Comparison of ENCODE assay signal across 20 cellular contexts in the genomic region with DNA sequence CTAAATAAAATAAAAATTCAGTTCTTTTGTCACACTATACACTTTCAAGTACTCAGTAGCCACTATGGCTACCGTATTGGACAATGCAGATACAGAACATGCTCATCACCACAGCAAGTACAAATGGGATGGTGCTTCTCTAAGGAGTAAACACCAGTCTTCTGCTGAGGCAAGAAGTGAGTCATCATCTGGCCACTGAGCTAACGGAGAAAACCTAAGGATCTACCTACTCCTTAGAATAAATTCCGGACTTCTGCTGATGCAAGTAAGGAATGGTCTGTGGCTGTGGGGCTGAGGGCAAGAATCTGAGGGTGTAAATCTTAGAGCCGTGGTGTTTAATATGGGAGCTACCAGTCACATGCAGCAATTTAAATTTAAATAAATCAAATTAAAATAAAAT. TPM values are rescaled to one million over a fixed set of nuclear protein-coding genes. Genes with fewer than 3 reads are reported as not detected.
"Had no signal": no experiment of that assay in that cellular context is flagged by ENCODE, and none has a peak within 500 bp of the region (broad histone marks: within the 10 kb centered on the region; RNA-seq: fewer than 3 reads in every experiment).

No MANE protein-coding gene starts in this region.

- ATAC-seq: activated CD4-positive, CD25-positive, alpha-beta regulatory T cell treated with anti-CD3 and anti-CD28 coated beads, Interleukin-2, amount 50 U/mL, for 24 hours; heart left ventricle; naive thymus-derived CD8-positive, alpha-beta T cell; stimulated activated memory B cell treated with anti-CD40 and anti-IgM and Interleukin-4, amounts not matched to agents 10 μg/mL and 1 μg/mL and 100 μg/mL, for 72 hours had no signal

- H3K4me1 Mint-ChIP-seq: activated naive CD8-positive, alpha-beta T cell treated with anti-CD3 and anti-CD28 coated beads for 36 hours; naive thymus-derived CD8-positive, alpha-beta T cell; stimulated activated memory B cell treated with anti-CD40 and anti-IgM and Interleukin-4, amounts not matched to agents 10 μg/mL and 1 μg/mL and 100 μg/mL, for 72 hours had no signal

- H3K4me3 ChIP-seq: dorsolateral prefrontal cortex, heart left ventricle had no signal

- H2AFZ ChIP-seq: parathyroid adenoma had no signal

- H3K79me2 ChIP-seq: parathyroid adenoma had no signal

- H3K9me3 Mint-ChIP-seq: activated naive CD8-positive, alpha-beta T cell treated with anti-CD3 and anti-CD28 coated beads for 36 hours; stimulated activated memory B cell treated with anti-CD40 and anti-IgM and Interleukin-4, amounts not matched to agents 10 μg/mL and 1 μg/mL and 100 μg/mL, for 72 hours had no signal

- H3K9me3 ChIP-seq: heart left ventricle had no signal

- H3K27ac ChIP-seq: dorsolateral prefrontal cortex, heart left ventricle, parathyroid adenoma had no signal

- H3K27me3 ChIP-seq: heart left ventricle had no signal

- H3K4me3 Mint-ChIP-seq: activated naive CD8-positive, alpha-beta T cell treated with anti-CD3 and anti-CD28 coated beads for 36 hours; naive thymus-derived CD8-positive, alpha-beta T cell; stimulated activated memory B cell treated with anti-CD40 and anti-IgM and Interleukin-4, amounts not matched to agents 10 μg/mL and 1 μg/mL and 100 μg/mL, for 72 hours had no signal

- H3K4me1 ChIP-seq: heart left ventricle, parathyroid adenoma had no signal

- H3K27me3 Mint-ChIP-seq: activated naive CD8-positive, alpha-beta T cell treated with anti-CD3 and anti-CD28 coated beads for 36 hours; naive thymus-derived CD8-positive, alpha-beta T cell; stimulated activated memory B cell treated with anti-CD40 and anti-IgM and Interleukin-4, amounts not matched to agents 10 μg/mL and 1 μg/mL and 100 μg/mL, for 72 hours had no signal

- H3K27ac Mint-ChIP-seq: activated naive CD8-positive, alpha-beta T cell treated with anti-CD3 and anti-CD28 coated beads for 36 hours; naive thymus-derived CD8-positive, alpha-beta T cell; stimulated activated memory B cell treated with anti-CD40 and anti-IgM and Interleukin-4, amounts not matched to agents 10 μg/mL and 1 μg/mL and 100 μg/mL, for 72 hours had no signal

- H3K36me3 Mint-ChIP-seq: activated naive CD8-positive, alpha-beta T cell treated with anti-CD3 and anti-CD28 coated beads for 36 hours; naive thymus-derived CD8-positive, alpha-beta T cell; stimulated activated memory B cell treated with anti-CD40 and anti-IgM and Interleukin-4, amounts not matched to agents 10 μg/mL and 1 μg/mL and 100 μg/mL, for 72 hours had no signal

- DNase-seq: activated CD4-positive, alpha-beta T cell treated with anti-CD3 and anti-CD28 coated beads, Interleukin-2, amount 50 U/mL, for 1 hour; activated CD8-positive, alpha-beta memory T cell treated with anti-CD3 and anti-CD28 coated beads for 24 hours; activated gamma-delta T cell treated with Interleukin-2 at 50 U/mL for 16 hours; activated naive CD8-positive, alpha-beta T cell treated with anti-CD3 and anti-CD28 coated beads for 36 hours; dorsolateral prefrontal cortex; foreskin melanocyte; heart left ventricle; naive thymus-derived CD8-positive, alpha-beta T cell; stimulated activated CD4-positive, alpha-beta T cell treated with anti-CD3 and anti-CD28 coated beads, Interleukin-2, amount 100 ng/mL, for 48 hours; T-helper 9 cell had no signal

RNA-seq across cellular contexts. Expression of gene RBMXL3, which starts 11.3 kb away (rescaled TPM):
- total RNA-seq: activated naive CD8-positive, alpha-beta T cell treated with anti-CD3 and anti-CD28 coated beads for 36 hours; chondrocyte; dorsolateral prefrontal cortex; heart left ventricle; lung microvascular endothelial cell; mucosa of gallbladder; naive thymus-derived CD8-positive, alpha-beta T cell; skeletal muscle tissue; ureter had no signal
- polyA plus RNA-seq: esophagus; heart left ventricle; naive thymus-derived CD8-positive, alpha-beta T cell; thymus had no signal

RNA-seq across cellular contexts. Expression of gene LRCH2, which starts 56.0 kb away (rescaled TPM):
- total RNA-seq: activated naive CD8-positive, alpha-beta T cell treated with anti-CD3 and anti-CD28 coated beads for 36 hours; naive thymus-derived CD8-positive, alpha-beta T cell had no signal
- polyA plus RNA-seq: naive thymus-derived CD8-positive, alpha-beta T cell had no signal
